1 cellular context compared by ENCODE assay signal in the genomic region with DNA sequence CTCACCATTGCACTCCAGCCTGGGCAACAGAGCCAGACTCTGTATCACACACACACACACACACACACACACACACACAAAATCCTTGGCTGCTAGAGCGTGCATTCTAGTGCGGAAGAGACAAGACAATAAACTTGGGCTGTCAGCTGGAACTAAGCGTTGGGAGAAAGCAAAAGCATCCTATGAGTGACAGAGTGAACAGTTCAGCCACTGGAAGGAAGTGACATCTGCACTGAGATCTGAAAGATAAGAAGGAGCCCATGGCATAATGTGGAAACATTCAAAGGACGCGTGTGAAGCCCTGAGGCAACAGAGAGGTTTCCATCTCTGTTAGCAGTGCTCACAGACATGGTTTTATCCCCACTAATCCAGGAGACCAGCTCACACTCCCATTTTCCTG.
A peak's percentile ranks its signal among the peaks of the same experiment; 100 is the strongest.
TF ChIP-seq lines count a peak whose summit lies in the region.

No MANE protein-coding gene starts in this region.

TF ChIP-seq in GM12878, 131 proteins besides CTCF, POLR2A, EP300 and RAD21:
- TF ChIP-seq, protein P1, sequence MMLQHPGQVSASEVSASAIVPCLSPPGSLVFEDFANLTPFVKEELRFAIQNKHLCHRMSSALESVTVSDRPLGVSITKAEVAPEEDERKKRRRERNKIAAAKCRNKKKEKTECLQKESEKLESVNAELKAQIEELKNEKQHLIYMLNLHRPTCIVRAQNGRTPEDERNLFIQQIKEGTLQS (IDR thresholded peaks at IDR 0.05; ENCODE audit: borderline replicate concordance, extremely low read depth, low read depth, low read length): no peak
- TF ChIP-seq, protein P2, sequence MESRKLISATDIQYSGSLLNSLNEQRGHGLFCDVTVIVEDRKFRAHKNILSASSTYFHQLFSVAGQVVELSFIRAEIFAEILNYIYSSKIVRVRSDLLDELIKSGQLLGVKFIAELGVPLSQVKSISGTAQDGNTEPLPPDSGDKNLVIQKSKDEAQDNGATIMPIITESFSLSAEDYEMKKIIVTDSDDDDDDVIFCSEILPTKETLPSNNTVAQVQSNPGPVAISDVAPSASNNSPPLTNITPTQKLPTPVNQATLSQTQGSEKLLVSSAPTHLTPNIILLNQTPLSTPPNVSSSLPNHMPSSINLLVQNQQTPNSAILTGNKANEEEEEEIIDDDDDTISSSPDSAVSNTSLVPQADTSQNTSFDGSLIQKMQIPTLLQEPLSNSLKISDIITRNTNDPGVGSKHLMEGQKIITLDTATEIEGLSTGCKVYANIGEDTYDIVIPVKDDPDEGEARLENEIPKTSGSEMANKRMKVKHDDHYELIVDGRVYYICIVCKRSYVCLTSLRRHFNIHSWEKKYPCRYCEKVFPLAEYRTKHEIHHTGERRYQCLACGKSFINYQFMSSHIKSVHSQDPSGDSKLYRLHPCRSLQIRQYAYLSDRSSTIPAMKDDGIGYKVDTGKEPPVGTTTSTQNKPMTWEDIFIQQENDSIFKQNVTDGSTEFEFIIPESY (IDR thresholded peaks at IDR 0.05): no peak
- TF ChIP-seq NR2C1 (IDR thresholded peaks at IDR 0.05): no peak
- TF ChIP-seq, protein P3, sequence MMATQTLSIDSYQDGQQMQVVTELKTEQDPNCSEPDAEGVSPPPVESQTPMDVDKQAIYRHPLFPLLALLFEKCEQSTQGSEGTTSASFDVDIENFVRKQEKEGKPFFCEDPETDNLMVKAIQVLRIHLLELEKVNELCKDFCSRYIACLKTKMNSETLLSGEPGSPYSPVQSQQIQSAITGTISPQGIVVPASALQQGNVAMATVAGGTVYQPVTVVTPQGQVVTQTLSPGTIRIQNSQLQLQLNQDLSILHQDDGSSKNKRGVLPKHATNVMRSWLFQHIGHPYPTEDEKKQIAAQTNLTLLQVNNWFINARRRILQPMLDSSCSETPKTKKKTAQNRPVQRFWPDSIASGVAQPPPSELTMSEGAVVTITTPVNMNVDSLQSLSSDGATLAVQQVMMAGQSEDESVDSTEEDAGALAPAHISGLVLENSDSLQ (IDR thresholded peaks at IDR 0.05): peak; percentile 88
- TF ChIP-seq NFXL1 (IDR thresholded peaks at IDR 0.05; ENCODE audit: borderline replicate concordance): no peak
- TF ChIP-seq, protein P4, sequence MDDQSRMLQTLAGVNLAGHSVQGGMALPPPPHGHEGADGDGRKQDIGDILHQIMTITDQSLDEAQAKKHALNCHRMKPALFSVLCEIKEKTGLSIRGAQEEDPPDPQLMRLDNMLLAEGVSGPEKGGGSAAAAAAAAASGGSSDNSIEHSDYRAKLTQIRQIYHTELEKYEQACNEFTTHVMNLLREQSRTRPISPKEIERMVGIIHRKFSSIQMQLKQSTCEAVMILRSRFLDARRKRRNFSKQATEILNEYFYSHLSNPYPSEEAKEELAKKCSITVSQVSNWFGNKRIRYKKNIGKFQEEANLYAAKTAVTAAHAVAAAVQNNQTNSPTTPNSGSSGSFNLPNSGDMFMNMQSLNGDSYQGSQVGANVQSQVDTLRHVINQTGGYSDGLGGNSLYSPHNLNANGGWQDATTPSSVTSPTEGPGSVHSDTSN (IDR thresholded peaks at IDR 0.05; ENCODE audit: insufficient replicate concordance, low read depth, low read length): peak; percentile 65
- TF ChIP-seq, protein P5, sequence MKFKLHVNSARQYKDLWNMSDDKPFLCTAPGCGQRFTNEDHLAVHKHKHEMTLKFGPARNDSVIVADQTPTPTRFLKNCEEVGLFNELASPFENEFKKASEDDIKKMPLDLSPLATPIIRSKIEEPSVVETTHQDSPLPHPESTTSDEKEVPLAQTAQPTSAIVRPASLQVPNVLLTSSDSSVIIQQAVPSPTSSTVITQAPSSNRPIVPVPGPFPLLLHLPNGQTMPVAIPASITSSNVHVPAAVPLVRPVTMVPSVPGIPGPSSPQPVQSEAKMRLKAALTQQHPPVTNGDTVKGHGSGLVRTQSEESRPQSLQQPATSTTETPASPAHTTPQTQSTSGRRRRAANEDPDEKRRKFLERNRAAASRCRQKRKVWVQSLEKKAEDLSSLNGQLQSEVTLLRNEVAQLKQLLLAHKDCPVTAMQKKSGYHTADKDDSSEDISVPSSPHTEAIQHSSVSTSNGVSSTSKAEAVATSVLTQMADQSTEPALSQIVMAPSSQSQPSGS (IDR thresholded peaks at IDR 0.05; ENCODE audit: low read length): no peak
- TF ChIP-seq IKZF2 (IDR thresholded peaks at IDR 0.05): peak in 1 of 2 experiments; percentile 13; a peak in 1 of 4 replicates
- 0 out of 2 replicates have a peak, but pooled peaks have one; percentile 23 for TF ChIP-seq SPI1 (IDR thresholded peaks at IDR 0.05; ENCODE audit: borderline replicate concordance, insufficient read depth, low read depth, low read length)
- no peak for TF ChIP-seq POLR2AphosphoS5 (IDR thresholded peaks at IDR 0.05; ENCODE audit: low read length)
